Comparison of ENCODE assay signal across 8 cellular contexts in the genomic region with DNA sequence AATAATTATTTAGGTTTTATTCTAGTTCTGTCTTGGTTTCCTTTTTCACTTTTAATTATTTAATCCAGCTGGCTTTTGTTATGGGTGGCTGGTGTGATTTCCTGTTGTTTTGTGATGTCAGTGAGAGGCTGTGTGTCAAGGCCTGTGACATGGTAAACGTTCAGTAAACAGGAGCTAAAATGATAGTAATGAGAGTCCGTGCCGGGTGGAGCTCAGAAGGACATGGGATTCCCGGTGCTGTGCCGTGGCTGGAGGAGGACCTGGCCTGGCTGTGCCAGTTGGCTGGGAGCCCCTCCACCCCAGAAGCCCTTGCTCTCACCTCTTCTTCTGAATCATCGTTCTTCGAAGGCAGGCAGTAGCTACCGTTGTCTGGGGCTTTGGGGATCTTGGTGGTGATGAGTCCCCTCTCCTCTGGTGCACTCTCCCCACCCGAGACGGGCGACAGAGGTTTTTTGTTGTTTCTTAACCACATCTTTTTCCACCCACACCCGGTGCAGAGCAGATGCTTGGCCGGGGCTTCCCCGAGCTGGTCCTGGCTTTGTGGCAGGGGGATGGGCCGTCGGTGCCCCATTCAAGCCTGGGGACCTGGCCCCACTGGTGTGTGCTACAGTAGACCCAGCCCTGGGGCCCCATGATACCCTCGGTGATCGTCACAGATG. TPM values are rescaled to one million over a fixed set of nuclear protein-coding genes. Genes with fewer than 3 reads are reported as not detected.
DNase-seq lines count a peak whose midpoint lies in the region; ATAC-seq and TF ChIP-seq lines count a peak whose summit lies in the region.

No MANE protein-coding gene starts in this region.

- H3K56ac ChIP-seq in H9 (ENCODE audit: insufficient read length, low read depth, low read length): no peak overlapping the region

- no peak overlapping the region for H3K4me2 ChIP-seq in H9 (ENCODE audit: insufficient read depth, insufficient read length, low read length)

- H3K79me2 ChIP-seq in H9 (ENCODE audit: insufficient read depth, low read length): peaks cover 17% of the 10 kb centered on the region; the same call in 1 of the 2 replicates

- H3K27me3 ChIP-seq in H9 (ENCODE audit: insufficient read depth, low read length) (no peaks in the 10 kb centered on the region), esophagus squamous epithelium (peaks cover 0 to 14% (median 0%) of the 10 kb centered on the region in 4 donors), psoas muscle (ENCODE audit: insufficient read depth in 3 of 3, low read length in 2 of 3) (no peaks in the 10 kb centered on the region)

- H3K4me1 ChIP-seq in H9 (ENCODE audit: insufficient read depth, low read length): peaks cover 15% of the 10 kb centered on the region; the same call in 1 of the 2 replicates
- H3K4me1 ChIP-seq in esophagus squamous epithelium: peaks cover 27 to 99% (median 51%) of the 10 kb centered on the region in 3 donors
- peaks cover 54% of the 10 kb centered on the region for H3K4me1 ChIP-seq in psoas muscle

- H2AFZ ChIP-seq in H9 (ENCODE audit: low read length): no peak overlapping the region

- no peak overlapping the region for H3K4ac ChIP-seq in H9 (ENCODE audit: low read depth, low read length)

- H3K27me3 Mint-ChIP-seq in H9 (ENCODE audit: low read depth): no peaks in the 10 kb centered on the region; the same call in 1 of the 2 replicates

- H3K4me3 Mint-ChIP-seq in H9: peak overlapping the region in 1 of 2 experiments; percentile 51; a peak in 2 of 5 replicates

- H4K5ac ChIP-seq in H9 (ENCODE audit: insufficient read length, low read depth, low read length): no peak overlapping the region

- intact Hi-C loops in esophagus squamous epithelium (cut with DNase I): no loop called here
- intact Hi-C loops in psoas muscle (cut with DNase I): no loop called here

- no peak overlapping the region for H2BK120ac ChIP-seq in H9 (ENCODE audit: low read depth, low read length, poor library complexity, severe bottlenecking)

- H3K23me2 ChIP-seq in H9 (ENCODE audit: insufficient read length, low read depth, low read length, poor library complexity, severe bottlenecking): peaks cover 2% of the 10 kb centered on the region

- H2BK20ac ChIP-seq in H9 (ENCODE audit: low read depth, low read length, poor library complexity, severe bottlenecking): no peak overlapping the region

- H3K36me3 ChIP-seq in esophagus squamous epithelium (no peaks in the 10 kb centered on the region), psoas muscle (ENCODE audit: insufficient read depth in 1 of 2, low read depth in 1 of 2) (no peaks in the 10 kb centered on the region)

- TF ChIP-seq POLR2A in esophagus squamous epithelium (IDR thresholded peaks at IDR 0.05): peak in 1 of 4 donors; percentile 36

- no peak overlapping the region for H2BK15ac ChIP-seq in H9 (ENCODE audit: low read depth, low read length)

- TF ChIP-seq CTCF in H9 (conservative IDR thresholded peaks at IDR 0.05): no peak
- no peak for TF ChIP-seq CTCF in esophagus squamous epithelium (IDR thresholded peaks at IDR 0.05)
- TF ChIP-seq CTCF in psoas muscle (IDR thresholded peaks at IDR 0.05): no peak

- H3K9me3 ChIP-seq in H9 (ENCODE audit: control insufficient read depth, low read depth, low read length) (no peaks in the 10 kb centered on the region), esophagus squamous epithelium (no peaks in the 10 kb centered on the region), psoas muscle (no peaks in the 10 kb centered on the region)

- peak overlapping the region in 2 of 4 donors; percentile 21 to 42 for H3K4me3 ChIP-seq in esophagus squamous epithelium
- H3K4me3 ChIP-seq in psoas muscle: peak overlapping the region; percentile 49

- H2BK12ac ChIP-seq in H9 (ENCODE audit: insufficient read length, low read depth, low read length): no peak overlapping the region

- H4K91ac ChIP-seq in H9 (ENCODE audit: insufficient read length, low read depth, low read length): no peak overlapping the region

- H3K23ac ChIP-seq in H9 (ENCODE audit: insufficient read length, low read depth, low read length): no peak overlapping the region

- no peak overlapping the region for H3K27ac ChIP-seq in H9 (ENCODE audit: insufficient read length, low read depth, low read length)
- H3K27ac ChIP-seq in esophagus squamous epithelium: peak overlapping the region; percentile 56 to 85 (median 80)
- H3K27ac ChIP-seq in psoas muscle: peak overlapping the region; percentile 81

- H3T11ph ChIP-seq in H9 (ENCODE audit: low read length): no peak overlapping the region

- H3K14ac ChIP-seq in H9 (ENCODE audit: insufficient read depth, low read length): no peak overlapping the region

- no peaks in the 10 kb centered on the region for H4K20me1 ChIP-seq in H9 (ENCODE audit: control insufficient read depth, insufficient read depth, insufficient read length)

- peaks cover 0 to 7% (median 5%) of the 10 kb centered on the region in 3 experiments; a peak in 4 of 7 replicates for H3K36me3 Mint-ChIP-seq in H9 (ENCODE audit: insufficient read depth in 1 of 3, low read depth in 3 of 3)

- H3K4me1 Mint-ChIP-seq in H9: peaks cover 51 to 55% of the 10 kb centered on the region in 2 experiments

- no CpG with 5 or more reads among the region's 18 CpGs for WGBS in H9 (ENCODE audit: extremely low coverage, insufficient read length, low lambda C conversion rate)
- WGBS in esophagus squamous epithelium, 2 donors: 17 to 18% methylated on average over 8 to 17 of the region's 18 CpGs
- WGBS in psoas muscle, 3 donors: 8 to 12% (median 12%) methylated on average over 18 of the region's 18 CpGs

- H4K8ac ChIP-seq in H9 (replicated peaks; ENCODE audit: insufficient read length, low read depth, low read length): no peak overlapping the region

- no peak overlapping the region for H2AK5ac ChIP-seq in H9 (ENCODE audit: insufficient read length, low read length)

- H3K18ac ChIP-seq in H9 (ENCODE audit: insufficient read length, low read depth, low read length): no peak overlapping the region

- H3K9ac ChIP-seq in H9 (ENCODE audit: extremely low read depth, insufficient read length, low read length): no peak overlapping the region

- no peaks in the 10 kb centered on the region for H3K9me3 Mint-ChIP-seq in H9

- peak; percentile 78 for DNase-seq in GDM1 (lab: John Stamatoyannopoulos, UW)
- no peak for DNase-seq in H9
- DNase-seq in NCI-H2196 treated with DMSO at 0.1 percent for 48 hours (lab: John Stamatoyannopoulos, UW; ENCODE audit: unreplicated experiment): peak; percentile 39
- DNase-seq in activated T-cell treated with anti-CD3 and anti-CD28 coated beads for 48 hours (ENCODE audit: low read depth): peak; percentile 75
- no peak for DNase-seq in esophagus squamous epithelium (lab: John Stamatoyannopoulos, UW)
- DNase-seq in psoas muscle: peak; percentile 70 to 84
- DNase-seq in ureter (ENCODE audit: low spot score): peak; percentile 64
- DNase-seq in NCI-H1930 (lab: John Stamatoyannopoulos, UW): no peak

- no peak overlapping the region for H2BK5ac ChIP-seq in H9 (ENCODE audit: insufficient read length, low read length)

- no peaks in the 10 kb centered on the region for H3K79me1 ChIP-seq in H9 (ENCODE audit: insufficient read depth, low read depth, low read length, poor library complexity, severe bottlenecking)

- H3K27ac Mint-ChIP-seq in H9: peak overlapping the region; percentile 44 to 94 (median 87); a peak in 6 of 7 replicates

- peak; percentile 77 to 91 (median 84) for ATAC-seq in psoas muscle

RNA-seq across cellular contexts. Expression of a gene that starts 29.1 kb away (rescaled TPM):
- total RNA-seq in H9 (2021): 37.9 and 40.3 TPM in 2 replicates
- total RNA-seq in esophagus squamous epithelium: 10 to 100 TPM in 1 of 4 donors, 1 to 10 TPM in 3; 3.3 to 16.2 (median 5.6) TPM
- 10 to 100 TPM; 10.5 to 25.0 (median 13.2) TPM for total RNA-seq in psoas muscle
- polyA plus RNA-seq in psoas muscle: 10 to 100 TPM in 1 of 3 donors, 1 to 10 TPM in 2; 4.4 to 22.0 (median 6.4) TPM
- total RNA-seq in ureter: 20.4 TPM

Comparison
In these comparisons a context has a peak if more than half of its experiments do, and no peak if none do; other contexts are left out.
1. DNase-seq: peak in GDM1 (single experiment), NCI-H2196 treated with DMSO at 0.1 percent for 48 hours (single experiment), activated T-cell treated with anti-CD3 and anti-CD28 coated beads for 48 hours (single experiment), psoas muscle (2 of 2) and ureter (single experiment); none in H9 (single experiment), esophagus squamous epithelium (single experiment) and NCI-H1930 (0 of 2).